8 cellular contexts compared by ENCODE assay signal in the genomic region with DNA sequence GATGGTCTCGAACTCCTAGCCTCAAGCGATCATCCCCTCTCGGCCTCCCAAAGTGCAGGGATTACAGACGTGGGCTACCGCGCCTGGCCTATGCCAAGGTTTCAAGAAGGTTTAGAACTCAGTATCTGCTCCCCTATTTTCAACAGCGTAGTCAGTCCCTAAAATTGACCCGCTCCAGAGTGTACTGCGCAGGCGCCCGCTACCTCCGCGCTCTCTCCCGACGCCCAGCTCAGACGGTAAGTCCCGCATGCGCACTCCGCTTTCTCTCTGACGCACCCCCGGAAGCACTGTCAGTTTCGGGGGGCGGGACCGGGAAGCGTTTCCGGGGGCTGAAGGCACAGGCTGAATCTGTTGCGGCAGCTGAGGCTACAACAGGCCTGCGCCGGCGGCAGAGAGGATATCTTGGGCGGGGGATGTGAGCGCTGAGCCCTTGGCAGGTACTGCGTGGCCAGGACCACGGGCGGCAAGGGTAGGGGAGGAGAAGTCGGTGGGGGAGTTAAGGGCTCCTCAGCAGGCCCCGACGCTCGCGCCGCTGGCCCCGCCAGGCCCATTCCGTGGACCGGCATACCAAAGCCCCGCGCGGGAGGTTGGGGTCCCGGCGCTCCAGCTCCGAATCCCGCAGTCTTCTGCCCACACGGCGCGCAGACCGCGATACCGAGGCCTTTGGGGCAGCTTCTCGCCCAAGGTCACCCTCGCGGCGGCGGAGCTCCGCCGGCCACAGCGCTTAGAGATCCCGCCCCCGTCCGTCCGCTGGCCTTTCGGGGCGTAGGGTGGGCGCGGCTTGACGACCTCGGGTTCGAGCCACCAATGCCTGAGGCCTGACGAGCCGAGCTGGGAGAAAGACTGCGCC. TPM values are rescaled to one million over a fixed set of nuclear protein-coding genes. Genes with fewer than 3 reads are reported as not detected.
DNase-seq lines count a peak whose midpoint lies in the region; ATAC-seq and TF ChIP-seq lines count a peak whose summit lies in the region.

A gene with protein sequence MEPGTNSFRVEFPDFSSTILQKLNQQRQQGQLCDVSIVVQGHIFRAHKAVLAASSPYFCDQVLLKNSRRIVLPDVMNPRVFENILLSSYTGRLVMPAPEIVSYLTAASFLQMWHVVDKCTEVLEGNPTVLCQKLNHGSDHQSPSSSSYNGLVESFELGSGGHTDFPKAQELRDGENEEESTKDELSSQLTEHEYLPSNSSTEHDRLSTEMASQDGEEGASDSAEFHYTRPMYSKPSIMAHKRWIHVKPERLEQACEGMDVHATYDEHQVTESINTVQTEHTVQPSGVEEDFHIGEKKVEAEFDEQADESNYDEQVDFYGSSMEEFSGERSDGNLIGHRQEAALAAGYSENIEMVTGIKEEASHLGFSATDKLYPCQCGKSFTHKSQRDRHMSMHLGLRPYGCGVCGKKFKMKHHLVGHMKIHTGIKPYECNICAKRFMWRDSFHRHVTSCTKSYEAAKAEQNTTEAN (plus strand): TSS at position 345 of the 850 bp plus-strand sequence. CDS start 27,470 bp downstream, outside the sequence.

- peak within 1 kb of the TSS; percentile 98 for H3K27ac Mint-ChIP-seq in progenitor cell of endocrine pancreas

- DNase-seq in NCI-H187 treated with DMSO at 0.1 percent for 48 hours (lab: John Stamatoyannopoulos, UW) (peak; percentile 41), T-helper 2 cell (peak; percentile 96 to 98 (median 96)), amygdala (lab: John Stamatoyannopoulos, UW) (peak; percentile 50 to 96 (median 90)), left ventricle myocardium inferior (peak; percentile 98), progenitor cell of endocrine pancreas (ENCODE audit: low spot score, unreplicated experiment) (peak; percentile 94), upper lobe of right lung (peak; percentile 99)

- peaks cover 55% of the 10 kb centered on the region for H3K4me1 ChIP-seq in left ventricle myocardium inferior
- H3K4me1 ChIP-seq in upper lobe of right lung = peaks cover 32% of the 10 kb centered on the region

- peaks cover 4% of the 10 kb centered on the region for H3K9me3 Mint-ChIP-seq in progenitor cell of endocrine pancreas (ENCODE audit: low read depth)

- H3K4me3 Mint-ChIP-seq in progenitor cell of endocrine pancreas (ENCODE audit: low read depth) = peak within 1 kb of the TSS; percentile 88

- H3K27ac ChIP-seq in left ventricle myocardium inferior (replicated peaks) (peak within 1 kb of the TSS; percentile 92), upper lobe of right lung (peak within 1 kb of the TSS; percentile 93)

- H3K36me3 Mint-ChIP-seq in progenitor cell of endocrine pancreas (ENCODE audit: insufficient read depth) = no peaks in the 10 kb centered on the region

- H3K4me1 Mint-ChIP-seq in progenitor cell of endocrine pancreas (ENCODE audit: low read depth) = peaks cover 17% of the 10 kb centered on the region

- intact Hi-C loops in left ventricle myocardium inferior (cut with micrococcal nuclease) (no loop called here), upper lobe of right lung (cut with DNase I) (no loop called here)

- peak; percentile 91 for TF ChIP-seq POLR2A in GM15510 (IDR thresholded peaks at IDR 0.05; ENCODE audit: borderline replicate concordance, extremely low read depth, insufficient read length)

- H3K4me3 ChIP-seq in left ventricle myocardium inferior (peak within 1 kb of the TSS; percentile 77), upper lobe of right lung (peak within 1 kb of the TSS; percentile 96)

- ATAC-seq in HG02885 (IDR thresholded peaks at IDR 0.05; ENCODE audit: poor library complexity, unreplicated experiment) (peak; percentile 79), upper lobe of right lung (peak; percentile 97)

- H3K36me3 ChIP-seq in left ventricle myocardium inferior (peaks cover 10% of the 10 kb centered on the region), upper lobe of right lung (peaks cover 5% of the 10 kb centered on the region)

- peaks cover 9% of the 10 kb centered on the region for H3K27me3 Mint-ChIP-seq in progenitor cell of endocrine pancreas

- H3K9me3 ChIP-seq in left ventricle myocardium inferior (replicated peaks) (no peaks in the 10 kb centered on the region), upper lobe of right lung (no peaks in the 10 kb centered on the region)

- H3K27me3 ChIP-seq in left ventricle myocardium inferior (ENCODE audit: low read depth) = no peaks in the 10 kb centered on the region
- no peaks in the 10 kb centered on the region for H3K27me3 ChIP-seq in upper lobe of right lung

- no peak for TF ChIP-seq CTCF in left ventricle myocardium inferior (IDR thresholded peaks at IDR 0.05; ENCODE audit: borderline replicate concordance)
- no peak for TF ChIP-seq CTCF in progenitor cell of endocrine pancreas (IDR thresholded peaks at IDR 0.05; ENCODE audit: unreplicated experiment)
- TF ChIP-seq CTCF in upper lobe of right lung (IDR thresholded peaks at IDR 0.05) = no peak

RNA-seq across cellular contexts. Expression of the gene that starts here (rescaled TPM):
- total RNA-seq in left ventricle myocardium inferior (30.2 TPM), progenitor cell of endocrine pancreas (16.9 and 21.8 TPM in 2 replicates), upper lobe of right lung (24.9 TPM)

Comparison
In these comparisons a context has a peak if more than half of its experiments do, and no peak if none do; other contexts are left out.
1. Peak in every context shown above with its lines: DNase-seq, ATAC-seq, H3K4me3 ChIP-seq and H3K27ac ChIP-seq.
2. DNase-seq: peak in every context shown above with its lines; median percentile 99 in upper lobe of right lung; 98 in left ventricle myocardium inferior; 96 in T-helper 2 cell; 94 in progenitor cell of endocrine pancreas; 90 in amygdala; 41 in NCI-H187 treated with DMSO at 0.1 percent for 48 hours.